Comparison of ENCODE assay signal across 8 cellular contexts in the genomic region with DNA sequence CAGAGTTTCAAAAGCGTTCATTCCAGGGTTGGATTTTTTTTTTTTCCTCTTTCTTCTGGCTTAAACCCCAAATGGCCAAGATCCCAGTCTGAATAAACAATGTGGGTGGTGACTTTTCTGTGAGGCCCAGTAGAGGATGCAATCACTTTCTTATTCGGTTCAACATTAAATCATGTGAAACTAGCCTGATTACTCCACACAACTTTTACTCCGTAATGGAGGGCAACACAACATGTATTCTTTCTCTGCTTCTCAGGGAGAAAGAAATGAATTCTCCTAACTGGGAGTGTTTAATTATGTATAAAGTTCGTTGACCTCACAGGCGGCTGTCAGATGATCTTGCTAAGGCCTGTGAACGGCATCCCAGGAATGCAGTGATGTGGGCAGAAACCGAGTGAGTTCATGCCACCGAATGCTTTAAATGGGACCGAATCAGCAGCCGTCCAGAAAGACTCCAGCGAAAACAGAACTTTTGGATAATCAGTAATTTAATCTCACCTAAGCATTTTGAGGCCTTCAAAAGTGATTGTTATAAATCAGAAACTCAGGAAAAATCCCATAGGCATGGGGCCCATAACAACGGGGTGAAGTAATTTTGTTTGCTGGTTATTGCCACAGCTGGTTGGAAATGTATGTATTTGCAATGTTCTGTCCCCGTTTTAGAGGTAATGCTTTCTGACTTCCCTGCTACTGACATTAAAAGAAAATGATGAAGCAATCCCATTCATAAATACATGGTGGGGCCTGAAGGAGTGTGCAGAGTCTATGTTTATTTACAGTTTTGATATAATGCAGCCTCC.
DNase-seq lines count a peak whose midpoint lies in the region; ATAC-seq, FAIRE-seq and TF ChIP-seq lines count a peak whose summit lies in the region.

No MANE protein-coding gene starts in this region.

- POLR2A ChIA-PET in HepG2 (lab: Yijun Ruan, JAX): no interaction called here

- DNase-seq in activated T-cell treated with anti-CD3 and anti-CD28 coated beads, Interleukin-2, amount 50 U/mL, for 72 hours: no peak
- no peak for DNase-seq in activated T-cell treated with anti-CD3 and anti-CD28 coated beads, Interleukin-2, amount 50 U/mL, for 1 hour
- DNase-seq in dedifferentiated amniotic fluid mesenchymal stem cell (ENCODE audit: extremely low spot score) (peak; percentile 88), HepG2 (ENCODE audit: low spot score) (peak; percentile 67), thyroid gland (peak; percentile 82 to 83), NCI-H510A treated with DMSO at 0.1 percent for 48 hours (lab: John Stamatoyannopoulos, UW) (no peak)
- DNase-seq in natural killer cell treated with Interleukin-12 subunit alpha and Interleukin-12 subunit beta and Interleukin-15 and Interleukin-18, amount 100 ng/mL, for 72 hours (ENCODE audit: low spot score): no peak

- H3K27ac ChIP-seq in HepG2 (ENCODE audit: extremely low read length, insufficient read depth, low read length) (no peak overlapping the region), thyroid gland (peak overlapping the region; percentile 91 to 94 (median 94))

- no peak overlapping the region for H3K9ac ChIP-seq in HepG2 (ENCODE audit: insufficient read depth, low read depth, low read length)

- in situ Hi-C loops in HepG2 (cut with HindIII; ENCODE audit: extremely low pct_ligation_motif_present, low pct_unique_long_range_greater_than_20kb): no loop called here

- under 1% methylated on average over 13 of the region's 13 CpGs for WGBS in HepG2 (ENCODE audit: low lambda C conversion rate)
- 17 to 22% methylated on average over 13 of the region's 13 CpGs for WGBS in thyroid gland, 2 donors

- BruUV-seq in HepG2 (replicated peaks; lab: Mats Ljungman, UMichigan): no TSS peak

- ATAC-seq in activated T-cell treated with anti-CD3 and anti-CD28 coated beads, Interleukin-2, amount 50 U/mL, for 72 hours (replicated peaks in 1 of 2): no peak
- ATAC-seq in HepG2: peak; percentile 93
- ATAC-seq in HG02970 (IDR thresholded peaks at IDR 0.05; ENCODE audit: low FRiP score, unreplicated experiment): no peak
- no peak for ATAC-seq in natural killer cell treated with Interleukin-12 subunit alpha and Interleukin-12 subunit beta and Interleukin-15 and Interleukin-18, amount 100 ng/mL, for 72 hours

- no peak for FAIRE-seq in HepG2 (lab: Jason Lieb, UNC)

- CTCF ChIA-PET in HepG2 (lab: Yijun Ruan, JAX; ENCODE audit: low intra/inter-chr PET ratio, low total read pairs): no interaction called here

- peaks cover 17% of the 10 kb centered on the region for H3K4me1 ChIP-seq in HepG2 (ENCODE audit: insufficient read depth, low read length)
- peaks cover 44 to 45% of the 10 kb centered on the region in 2 donors for H3K4me1 ChIP-seq in thyroid gland

- no peaks in the 10 kb centered on the region for H4K20me1 ChIP-seq in HepG2 (ENCODE audit: insufficient read depth, low read length)

- TF ChIP-seq RAD21 in HepG2 (CRISPR knock-in tag; IDR thresholded peaks at IDR 0.05): no peak

- H3K4me3 ChIP-seq in HepG2 (replicated peaks in 1 of 3; ENCODE audit: insufficient read depth in 1 of 3, low read depth in 2 of 3, low read length in 3 of 3): no peak overlapping the region; a peak in 1 of 6 replicates
- H3K4me3 ChIP-seq in thyroid gland (replicated peaks in 1 of 3): no peak overlapping the region

- H3K27me3 ChIP-seq in HepG2 (ENCODE audit: control insufficient read depth in 1 of 2, insufficient read depth in 2 of 2, low read length in 2 of 2): peaks cover 0 to 7% of the 10 kb centered on the region in 2 experiments; a peak in 2 of 5 replicates
- no peaks in the 10 kb centered on the region for H3K27me3 ChIP-seq in thyroid gland

- no peaks in the 10 kb centered on the region for H3K36me3 ChIP-seq in HepG2 (replicated peaks in 1 of 2; ENCODE audit: control insufficient read depth in 1 of 2, insufficient read depth in 2 of 2, low read length in 2 of 2)
- no peaks in the 10 kb centered on the region for H3K36me3 ChIP-seq in thyroid gland

- H3K9me3 ChIP-seq in HepG2 (ENCODE audit: low read length) (no peaks in the 10 kb centered on the region), thyroid gland (no peaks in the 10 kb centered on the region)

- H3K4me1 Mint-ChIP-seq in activated T-cell treated with anti-CD3 and anti-CD28 coated beads, Interleukin-2, amount 50 U/mL, for 72 hours (ENCODE audit: low read depth): peaks cover 63% of the 10 kb centered on the region
- peaks cover 31 to 44% of the 10 kb centered on the region in 2 donors for H3K4me1 Mint-ChIP-seq in natural killer cell treated with Interleukin-12 subunit alpha and Interleukin-12 subunit beta and Interleukin-15 and Interleukin-18, amount 100 ng/mL, for 72 hours (ENCODE audit: low read depth in 2 of 2)

- H3K4me2 ChIP-seq in HepG2 (ENCODE audit: low read depth, low read length): peak overlapping the region; percentile 41

- H3K79me2 ChIP-seq in HepG2 (ENCODE audit: insufficient read depth, low read length): no peaks in the 10 kb centered on the region

- no peaks in the 10 kb centered on the region for H3K27me3 Mint-ChIP-seq in activated T-cell treated with anti-CD3 and anti-CD28 coated beads, Interleukin-2, amount 50 U/mL, for 72 hours (ENCODE audit: low read depth)
- H3K27me3 Mint-ChIP-seq in natural killer cell treated with Interleukin-12 subunit alpha and Interleukin-12 subunit beta and Interleukin-15 and Interleukin-18, amount 100 ng/mL, for 72 hours: no peaks in the 10 kb centered on the region

- TF ChIP-seq POLR2A in HepG2 (IDR thresholded peaks at IDR 0.05; ENCODE audit: insufficient read depth in 1 of 2, low read depth in 2 of 2, low read length in 2 of 2) (no peak), thyroid gland (IDR thresholded peaks at IDR 0.05) (peak in 1 of 2 donors; percentile 53)

- TF ChIP-seq CTCF in HepG2 (CRISPR knock-in tag; IDR thresholded peaks at IDR 0.05) (no peak), thyroid gland (IDR thresholded peaks at IDR 0.05) (no peak)

- peaks cover 29 to 55% of the 10 kb centered on the region in 2 donors for H3K36me3 Mint-ChIP-seq in activated T-cell treated with anti-CD3 and anti-CD28 coated beads, Interleukin-2, amount 50 U/mL, for 72 hours (ENCODE audit: insufficient read depth in 2 of 2)
- peaks cover 18% of the 10 kb centered on the region for H3K36me3 Mint-ChIP-seq in natural killer cell treated with Interleukin-12 subunit alpha and Interleukin-12 subunit beta and Interleukin-15 and Interleukin-18, amount 100 ng/mL, for 72 hours

- intact Hi-C loops in HepG2 (cut with micrococcal nuclease; ENCODE audit: unreplicated experiment) (no loop called here), thyroid gland (cut with DNase I) (no loop called here)

- H3K9me3 Mint-ChIP-seq in activated T-cell treated with anti-CD3 and anti-CD28 coated beads, Interleukin-2, amount 50 U/mL, for 72 hours: peaks cover 8% of the 10 kb centered on the region in 2 donors
- H3K9me3 Mint-ChIP-seq in natural killer cell treated with Interleukin-12 subunit alpha and Interleukin-12 subunit beta and Interleukin-15 and Interleukin-18, amount 100 ng/mL, for 72 hours: no peaks in the 10 kb centered on the region

- no peak overlapping the region for H2AFZ ChIP-seq in HepG2 (ENCODE audit: low read length)

- no peak overlapping the region for H3K4me3 Mint-ChIP-seq in activated T-cell treated with anti-CD3 and anti-CD28 coated beads, Interleukin-2, amount 50 U/mL, for 72 hours
- no peak overlapping the region for H3K4me3 Mint-ChIP-seq in natural killer cell treated with Interleukin-12 subunit alpha and Interleukin-12 subunit beta and Interleukin-15 and Interleukin-18, amount 100 ng/mL, for 72 hours

- TF ChIP-seq EP300 in HepG2 (IDR thresholded peaks at IDR 0.05; ENCODE audit: low read depth in 2 of 2, low read length in 2 of 2): no peak
- TF ChIP-seq EP300 in HepG2 (CRISPR knock-in tag; IDR thresholded peaks at IDR 0.05; ENCODE audit: borderline replicate concordance): no peak

- H3K27ac Mint-ChIP-seq in activated T-cell treated with anti-CD3 and anti-CD28 coated beads, Interleukin-2, amount 50 U/mL, for 72 hours: peak overlapping the region; percentile 74
- peak overlapping the region in 1 of 2 donors; percentile 23 for H3K27ac Mint-ChIP-seq in natural killer cell treated with Interleukin-12 subunit alpha and Interleukin-12 subunit beta and Interleukin-15 and Interleukin-18, amount 100 ng/mL, for 72 hours

TF ChIP-seq in HepG2, 621 proteins besides CTCF, POLR2A, EP300 and RAD21 (continues in another document):
- TF ChIP-seq STAG1 (CRISPR knock-in tag; IDR thresholded peaks at IDR 0.05) (no peak), RXRA (CRISPR knock-in tag; IDR thresholded peaks at IDR 0.05) (peak; percentile 70; the same call in 1 of the 2 replicates), PCBP1 (IDR thresholded peaks at IDR 0.05; ENCODE audit: borderline replicate concordance, low read depth, low read length) (no peak), PAWR (CRISPR knock-in tag; IDR thresholded peaks at IDR 0.05; ENCODE audit: borderline replicate concordance) (no peak), NCOA2 (CRISPR knock-in tag; IDR thresholded peaks at IDR 0.05) (no peak)
- TF ChIP-seq, protein P1, sequence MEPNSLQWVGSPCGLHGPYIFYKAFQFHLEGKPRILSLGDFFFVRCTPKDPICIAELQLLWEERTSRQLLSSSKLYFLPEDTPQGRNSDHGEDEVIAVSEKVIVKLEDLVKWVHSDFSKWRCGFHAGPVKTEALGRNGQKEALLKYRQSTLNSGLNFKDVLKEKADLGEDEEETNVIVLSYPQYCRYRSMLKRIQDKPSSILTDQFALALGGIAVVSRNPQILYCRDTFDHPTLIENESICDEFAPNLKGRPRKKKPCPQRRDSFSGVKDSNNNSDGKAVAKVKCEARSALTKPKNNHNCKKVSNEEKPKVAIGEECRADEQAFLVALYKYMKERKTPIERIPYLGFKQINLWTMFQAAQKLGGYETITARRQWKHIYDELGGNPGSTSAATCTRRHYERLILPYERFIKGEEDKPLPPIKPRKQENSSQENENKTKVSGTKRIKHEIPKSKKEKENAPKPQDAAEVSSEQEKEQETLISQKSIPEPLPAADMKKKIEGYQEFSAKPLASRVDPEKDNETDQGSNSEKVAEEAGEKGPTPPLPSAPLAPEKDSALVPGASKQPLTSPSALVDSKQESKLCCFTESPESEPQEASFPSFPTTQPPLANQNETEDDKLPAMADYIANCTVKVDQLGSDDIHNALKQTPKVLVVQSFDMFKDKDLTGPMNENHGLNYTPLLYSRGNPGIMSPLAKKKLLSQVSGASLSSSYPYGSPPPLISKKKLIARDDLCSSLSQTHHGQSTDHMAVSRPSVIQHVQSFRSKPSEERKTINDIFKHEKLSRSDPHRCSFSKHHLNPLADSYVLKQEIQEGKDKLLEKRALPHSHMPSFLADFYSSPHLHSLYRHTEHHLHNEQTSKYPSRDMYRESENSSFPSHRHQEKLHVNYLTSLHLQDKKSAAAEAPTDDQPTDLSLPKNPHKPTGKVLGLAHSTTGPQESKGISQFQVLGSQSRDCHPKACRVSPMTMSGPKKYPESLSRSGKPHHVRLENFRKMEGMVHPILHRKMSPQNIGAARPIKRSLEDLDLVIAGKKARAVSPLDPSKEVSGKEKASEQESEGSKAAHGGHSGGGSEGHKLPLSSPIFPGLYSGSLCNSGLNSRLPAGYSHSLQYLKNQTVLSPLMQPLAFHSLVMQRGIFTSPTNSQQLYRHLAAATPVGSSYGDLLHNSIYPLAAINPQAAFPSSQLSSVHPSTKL (CRISPR knock-in tag; IDR thresholded peaks at IDR 0.05): 0 out of 2 replicates have a peak, but pooled peaks have one; percentile 10

Comparison
In these comparisons a context has a peak if more than half of its experiments do, and no peak if none do; other contexts are left out.
1. DNase-seq: peak in dedifferentiated amniotic fluid mesenchymal stem cell (single experiment), HepG2 (single experiment) and thyroid gland (2 of 2); none in activated T-cell treated with anti-CD3 and anti-CD28 coated beads, Interleukin-2, amount 50 U/mL, for 72 hours (0 of 2), activated T-cell treated with anti-CD3 and anti-CD28 coated beads, Interleukin-2, amount 50 U/mL, for 1 hour (single experiment), natural killer cell treated with Interleukin-12 subunit alpha and Interleukin-12 subunit beta and Interleukin-15 and Interleukin-18, amount 100 ng/mL, for 72 hours (single experiment) and NCI-H510A treated with DMSO at 0.1 percent for 48 hours (single experiment).